Comparison of ENCODE assay signal across 2 cellular contexts in genomic region chr18:58012356-58012755, GRCh38.
A peak's percentile ranks its signal among the peaks of the same experiment; 100 is the strongest.
TF ChIP-seq lines count a peak whose summit lies in the region.

No MANE protein-coding gene starts in this region.

TF ChIP-seq in HepG2, 621 proteins besides CTCF, POLR2A, EP300 and RAD21 (continues in another document):
- TF ChIP-seq SIX1 (CRISPR knock-in tag; IDR thresholded peaks at IDR 0.05; ENCODE audit: borderline replicate concordance) (0 out of 2 replicates have a peak, but pooled peaks have one; percentile 12), TOPORS (CRISPR knock-in tag; IDR thresholded peaks at IDR 0.05) (no peak), ZNF773 (CRISPR knock-in tag; IDR thresholded peaks at IDR 0.05; ENCODE audit: borderline replicate concordance) (no peak), CEBPB (IDR thresholded peaks at IDR 0.05; ENCODE audit: borderline replicate concordance, low read depth, low read length) (peak; percentile 98), ZNF580 (CRISPR knock-in tag; IDR thresholded peaks at IDR 0.05; ENCODE audit: borderline replicate concordance, low read depth) (no peak), ZNF18 (CRISPR knock-in tag; IDR thresholded peaks at IDR 0.05; ENCODE audit: insufficient replicate concordance) (no peak), ISL2 (CRISPR knock-in tag; IDR thresholded peaks at IDR 0.05) (peak; percentile 89), PRPF4 (IDR thresholded peaks at IDR 0.05; ENCODE audit: low read depth, low read length, poor library complexity, severe bottlenecking) (no peak), NCOA1 (CRISPR knock-in tag; IDR thresholded peaks at IDR 0.05) (no peak), FOXP1 (IDR thresholded peaks at IDR 0.05) (no peak), FOXP1 (CRISPR knock-in tag; IDR thresholded peaks at IDR 0.05) (peak; percentile 70; the same call in 1 of the 2 replicates), HMGXB3 (CRISPR knock-in tag; IDR thresholded peaks at IDR 0.05; ENCODE audit: borderline replicate concordance) (no peak), TCF7 (IDR thresholded peaks at IDR 0.05; ENCODE audit: low read depth) (peak; percentile 90), ZNF20 (CRISPR knock-in tag; IDR thresholded peaks at IDR 0.05) (no peak), ZBTB3 (CRISPR knock-in tag; IDR thresholded peaks at IDR 0.05; ENCODE audit: borderline replicate concordance, low read depth) (no peak), EHMT2 (IDR thresholded peaks at IDR 0.05; ENCODE audit: borderline replicate concordance, low read depth, low read length) (no peak; the same call in 1 of the 2 replicates), MED8 (CRISPR knock-in tag; IDR thresholded peaks at IDR 0.05; ENCODE audit: insufficient replicate concordance) (no peak), ETV5 (CRISPR knock-in tag; IDR thresholded peaks at IDR 0.05; ENCODE audit: borderline replicate concordance) (no peak), TARDBP (CRISPR knock-in tag; IDR thresholded peaks at IDR 0.05) (peak; percentile 41; the same call in 1 of the 2 replicates), RBM22 (optimal IDR thresholded peaks at IDR 0.05; ENCODE audit: low read length) (no peak), HOXA3 (CRISPR knock-in tag; IDR thresholded peaks at IDR 0.05) (no peak), BRD4 (CRISPR knock-in tag; IDR thresholded peaks at IDR 0.05) (no peak), ARID2 (CRISPR knock-in tag; IDR thresholded peaks at IDR 0.05; ENCODE audit: borderline replicate concordance) (0 out of 2 replicates have a peak, but pooled peaks have one; percentile 22), TSC22D2 (CRISPR knock-in tag; IDR thresholded peaks at IDR 0.05; ENCODE audit: borderline replicate concordance) (no peak), NR2F1 (CRISPR knock-in tag; IDR thresholded peaks at IDR 0.05) (0 out of 4 replicates have a peak, but pooled peaks of 1 of the 2 experiments have one; percentile 13)

TF ChIP-seq in H1, 55 proteins besides CTCF, POLR2A, EP300 and RAD21:
- TF ChIP-seq RFX5 (IDR thresholded peaks at IDR 0.05; ENCODE audit: borderline replicate concordance, low read depth, low read length) (no peak), RNF2 (IDR thresholded peaks at IDR 0.05; ENCODE audit: borderline replicate concordance, low read depth, low read length, missing control alignments, poor library complexity, severe bottlenecking) (no peak), CEBPB (IDR thresholded peaks at IDR 0.05; ENCODE audit: low read depth, low read length) (peak; percentile 61; the same call in 1 of the 2 replicates), SIN3A (conservative IDR thresholded peaks at IDR 0.05 in 1 of 2, IDR thresholded peaks at IDR 0.05 in 1 of 2; ENCODE audit: low read depth in 1 of 2, low read length in 2 of 2) (no peak)
